In genomic region chr1:206744683-206745082, GRCh38 we compare ENCODE assay signal across 1 cellular context.
TF ChIP-seq lines count a peak whose summit lies in the region.

No MANE protein-coding gene starts in this region.

TF ChIP-seq in GM12878, 131 proteins besides CTCF, POLR2A, EP300 and RAD21:
- TF ChIP-seq LARP7 (IDR thresholded peaks at IDR 0.05) (no peak), IKZF2 (IDR thresholded peaks at IDR 0.05) (peak in 1 of 2 experiments; percentile 27; a peak in 1 of 4 replicates), RUNX3 (IDR thresholded peaks at IDR 0.05; ENCODE audit: low read length) (peak; percentile 68), ETV6 (conservative IDR thresholded peaks at IDR 0.05 in 1 of 2, IDR thresholded peaks at IDR 0.05 in 1 of 2; ENCODE audit: borderline replicate concordance in 1 of 2, low read depth in 1 of 2) (no peak), IRF4 (IDR thresholded peaks at IDR 0.05; ENCODE audit: low read depth, low read length) (0 out of 2 replicates have a peak, but pooled peaks have one; percentile 11), BHLHE40 (IDR thresholded peaks at IDR 0.05; ENCODE audit: borderline replicate concordance in 1 of 2, low read depth in 2 of 2, low read length in 1 of 2) (peak; percentile 83 to 90), REST (IDR thresholded peaks at IDR 0.05; ENCODE audit: low read depth, low read length) (no peak), IKZF1 (conservative IDR thresholded peaks at IDR 0.05) (peak; percentile 42; the same call in 1 of the 2 replicates)
- TF ChIP-seq, protein P1, sequence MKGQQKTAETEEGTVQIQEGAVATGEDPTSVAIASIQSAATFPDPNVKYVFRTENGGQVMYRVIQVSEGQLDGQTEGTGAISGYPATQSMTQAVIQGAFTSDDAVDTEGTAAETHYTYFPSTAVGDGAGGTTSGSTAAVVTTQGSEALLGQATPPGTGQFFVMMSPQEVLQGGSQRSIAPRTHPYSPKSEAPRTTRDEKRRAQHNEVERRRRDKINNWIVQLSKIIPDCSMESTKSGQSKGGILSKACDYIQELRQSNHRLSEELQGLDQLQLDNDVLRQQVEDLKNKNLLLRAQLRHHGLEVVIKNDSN (IDR thresholded peaks at IDR 0.05; ENCODE audit: borderline replicate concordance, extremely low read length, insufficient read depth, low read depth, low read length): peak; percentile 41
TF ChIP-seq in GM12878: peak in this region for 6.
